In genomic region chr12:42216737-42217136, GRCh38 we compare ENCODE assay signal across 1 cellular context.
TF ChIP-seq lines count a peak whose summit lies in the region.

No MANE protein-coding gene starts in this region.

TF ChIP-seq in IMR-90, 13 proteins besides CTCF, POLR2A, EP300 and RAD21 (continued from another document):
- no peak for TF ChIP-seq MAZ (IDR thresholded peaks at IDR 0.05; ENCODE audit: borderline replicate concordance, low read depth, low read length)
- TF ChIP-seq NFE2L2 (IDR thresholded peaks at IDR 0.05; ENCODE audit: low read depth, low read length) = no peak
- TF ChIP-seq BHLHE40 (IDR thresholded peaks at IDR 0.05; ENCODE audit: low read depth, low read length) = no peak
- no peak for TF ChIP-seq CHD1 (IDR thresholded peaks at IDR 0.05; ENCODE audit: low read depth, low read length)
- TF ChIP-seq FOS (IDR thresholded peaks at IDR 0.05; ENCODE audit: low read depth, low read length) = no peak
TF ChIP-seq in IMR-90: peak in this region for 0.
